In the genomic region with DNA sequence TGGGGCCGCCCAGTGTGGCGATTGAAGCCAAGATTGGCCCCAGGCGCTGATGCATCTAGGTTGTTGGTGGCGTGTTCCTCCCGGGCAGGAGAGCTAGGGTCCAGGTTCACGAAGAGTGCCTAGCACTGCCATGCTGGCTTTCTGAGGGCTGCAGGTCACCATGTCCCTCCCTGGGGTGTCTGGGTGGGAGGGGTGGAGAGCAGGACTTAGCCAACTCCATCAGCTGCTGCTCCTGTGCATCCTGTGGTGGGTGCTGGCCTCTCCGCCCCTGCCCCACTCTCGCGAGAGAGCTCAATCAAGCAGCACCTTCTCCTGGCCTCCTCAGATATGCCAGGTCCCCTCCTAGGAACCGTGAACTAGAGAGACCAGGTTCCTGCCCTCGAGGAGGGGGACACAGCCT, we compare ENCODE assay signal across 1 cellular context.
TF ChIP-seq lines count a peak whose summit lies in the region.

No MANE protein-coding gene starts in this region.

TF ChIP-seq in GM12878, 131 proteins besides CTCF, POLR2A, EP300 and RAD21:
- no peak for TF ChIP-seq BHLHE40 (IDR thresholded peaks at IDR 0.05; ENCODE audit: borderline replicate concordance in 1 of 2, low read depth in 2 of 2, low read length in 1 of 2)
- no peak for TF ChIP-seq SIN3A (IDR thresholded peaks at IDR 0.05; ENCODE audit: low read depth, low read length)
- TF ChIP-seq GABPA (IDR thresholded peaks at IDR 0.05; ENCODE audit: low read depth) = no peak
- TF ChIP-seq STAT3 (IDR thresholded peaks at IDR 0.05; ENCODE audit: low read depth, low read length) = no peak
- TF ChIP-seq, protein P1, sequence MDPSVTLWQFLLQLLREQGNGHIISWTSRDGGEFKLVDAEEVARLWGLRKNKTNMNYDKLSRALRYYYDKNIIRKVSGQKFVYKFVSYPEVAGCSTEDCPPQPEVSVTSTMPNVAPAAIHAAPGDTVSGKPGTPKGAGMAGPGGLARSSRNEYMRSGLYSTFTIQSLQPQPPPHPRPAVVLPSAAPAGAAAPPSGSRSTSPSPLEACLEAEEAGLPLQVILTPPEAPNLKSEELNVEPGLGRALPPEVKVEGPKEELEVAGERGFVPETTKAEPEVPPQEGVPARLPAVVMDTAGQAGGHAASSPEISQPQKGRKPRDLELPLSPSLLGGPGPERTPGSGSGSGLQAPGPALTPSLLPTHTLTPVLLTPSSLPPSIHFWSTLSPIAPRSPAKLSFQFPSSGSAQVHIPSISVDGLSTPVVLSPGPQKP (IDR thresholded peaks at IDR 0.05; ENCODE audit: low read depth, low read length) = no peak
